In the genomic region with DNA sequence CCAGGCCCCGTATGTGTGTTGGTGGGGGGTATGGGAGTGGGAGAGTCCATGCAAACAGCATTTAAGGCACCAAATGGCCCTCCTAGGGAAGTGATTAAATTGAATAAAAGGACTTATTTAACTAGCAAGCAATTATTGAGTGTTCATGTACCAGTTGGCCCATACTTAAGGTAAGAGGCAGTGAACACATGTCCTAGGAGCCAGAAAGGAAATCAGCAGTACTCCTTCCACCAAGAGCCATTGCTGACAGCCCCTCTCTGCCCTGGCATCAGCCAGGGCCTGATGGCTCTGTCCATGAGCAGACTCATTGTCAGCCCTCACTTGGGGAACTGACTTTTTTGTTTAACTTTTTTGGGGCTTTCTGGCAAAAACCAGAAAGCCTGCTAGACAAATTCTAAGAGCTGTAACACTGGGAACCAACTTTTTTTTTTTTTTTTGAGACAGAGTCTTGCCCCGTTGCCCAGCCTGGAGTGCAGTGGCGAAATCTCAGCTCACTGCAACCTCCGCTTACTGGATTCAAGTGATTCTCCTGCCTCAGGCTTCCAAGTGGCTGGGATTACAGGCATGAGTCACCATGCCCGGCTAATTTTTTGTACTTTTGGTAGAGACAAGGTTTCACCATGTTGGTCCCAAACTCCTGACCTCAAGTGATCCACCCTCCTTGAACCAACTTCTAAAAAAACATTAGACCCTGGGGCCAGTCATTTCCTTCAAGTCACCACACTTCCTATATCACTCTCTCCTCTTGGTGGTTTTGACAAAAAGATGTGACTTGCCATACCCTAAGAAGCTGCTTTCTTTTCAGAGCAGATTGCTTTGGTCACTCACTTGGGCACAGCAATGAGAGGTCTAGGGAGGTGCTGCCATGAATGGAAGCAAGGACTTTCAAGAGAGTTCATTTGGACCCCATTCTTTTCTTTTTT, we compare ENCODE assay signal across 1 cellular context.
TF ChIP-seq lines count a peak whose summit lies in the region.

No MANE protein-coding gene starts in this region.

TF ChIP-seq in HEK293T, 16 proteins besides CTCF, POLR2A, EP300 and RAD21 (continued from another document):
- TF ChIP-seq ELF4 (IDR thresholded peaks at IDR 0.05) (no peak), TARDBP (IDR thresholded peaks at IDR 0.05) (no peak)
